21 cellular contexts compared by ENCODE assay signal in genomic region chr1:46646844-46647243, GRCh38. TPM values are rescaled to one million over a fixed set of nuclear protein-coding genes. Genes with fewer than 3 reads are reported as not detected.
DNase-seq lines count a peak whose midpoint lies in the region; TF ChIP-seq lines count a peak whose summit lies in the region.
"Had no signal": no experiment of that assay in that cellular context is flagged by ENCODE, and none has a peak within 500 bp of the region (broad histone marks: within the 10 kb centered on the region; RNA-seq: fewer than 3 reads in every experiment).

No MANE protein-coding gene starts in this region.

- peak; percentile 42 for DNase-seq in COLO829 (ENCODE audit: low spot score)
- DNase-seq in ELR (ENCODE audit: low read depth): peak; percentile 12
- DNase-seq in activated T-helper 1 cell treated with anti-CD3 and anti-CD28 coated beads, Interleukin-12 subunit alpha, Interleukin-12 subunit beta, Interleukin-2, Interleukin-4 antibody, amounts not matched to agents 30 ng/mL and 10 ng/mL and 1 ng/mL, durations not matched to agents 14 hours and 24 hours and 36 hours (ENCODE audit: low spot score): no peak
- peak; percentile 36 to 45 for DNase-seq in foreskin fibroblast
- no peak for DNase-seq in GM19238 (ENCODE audit: insufficient read length, low spot score)
- no peak for DNase-seq in ecto neural progenitor cell (ENCODE audit: low spot score)
- no peak for DNase-seq in DMS53 treated with DMSO at 0.1 percent for 48 hours (lab: John Stamatoyannopoulos, UW; ENCODE audit: unreplicated experiment)
- DNase-seq: ACHN, AML-193, DND-41, GDM1, Kasumi-1, MG63, NCI-H1048, NCI-H1436, NCI-H1930, NCI-H345, NCI-H524 treated with DMSO at 0.1 percent for 48 hours, RPMI8226, SHP77 treated with DMSO at 0.1 percent for 48 hours had no signal

- intact Hi-C loops in activated T-helper 1 cell treated with anti-CD3 and anti-CD28 coated beads, Interleukin-12 subunit alpha, Interleukin-12 subunit beta, Interleukin-2, Interleukin-4 antibody, amounts not matched to agents 30 ng/mL and 10 ng/mL and 1 ng/mL, durations not matched to agents 14 hours and 24 hours and 36 hours (cut with micrococcal nuclease): no loop called here

- peaks cover 8% of the 10 kb centered on the region for H3K4me1 Mint-ChIP-seq in activated T-helper 1 cell treated with anti-CD3 and anti-CD28 coated beads, Interleukin-12 subunit alpha, Interleukin-12 subunit beta, Interleukin-2, Interleukin-4 antibody, amounts not matched to agents 30 ng/mL and 10 ng/mL and 1 ng/mL, durations not matched to agents 14 hours and 24 hours and 36 hours (ENCODE audit: low read depth)
- H3K4me1 Mint-ChIP-seq: GM23338 had no signal

- no peak overlapping the region for H3K4me3 ChIP-seq in foreskin fibroblast (ENCODE audit: low read depth in 1 of 2, low read length in 2 of 2)
- H3K4me3 ChIP-seq: GM23338, MG63 had no signal

- no peaks in the 10 kb centered on the region for H3K27me3 Mint-ChIP-seq in activated T-helper 1 cell treated with anti-CD3 and anti-CD28 coated beads, Interleukin-12 subunit alpha, Interleukin-12 subunit beta, Interleukin-2, Interleukin-4 antibody, amounts not matched to agents 30 ng/mL and 10 ng/mL and 1 ng/mL, durations not matched to agents 14 hours and 24 hours and 36 hours (ENCODE audit: insufficient read depth)

- H3K36me3 Mint-ChIP-seq in activated T-helper 1 cell treated with anti-CD3 and anti-CD28 coated beads, Interleukin-12 subunit alpha, Interleukin-12 subunit beta, Interleukin-2, Interleukin-4 antibody, amounts not matched to agents 30 ng/mL and 10 ng/mL and 1 ng/mL, durations not matched to agents 14 hours and 24 hours and 36 hours (ENCODE audit: low read depth): peaks cover 44% of the 10 kb centered on the region

- no peak for TF ChIP-seq CTCF in foreskin fibroblast (IDR thresholded peaks at IDR 0.05; ENCODE audit: low read depth, low read length)

- no peak overlapping the region for H3K4me3 Mint-ChIP-seq in activated T-helper 1 cell treated with anti-CD3 and anti-CD28 coated beads, Interleukin-12 subunit alpha, Interleukin-12 subunit beta, Interleukin-2, Interleukin-4 antibody, amounts not matched to agents 30 ng/mL and 10 ng/mL and 1 ng/mL, durations not matched to agents 14 hours and 24 hours and 36 hours
- H3K4me3 Mint-ChIP-seq: GM23338 had no signal

- H3K9me3 Mint-ChIP-seq in activated T-helper 1 cell treated with anti-CD3 and anti-CD28 coated beads, Interleukin-12 subunit alpha, Interleukin-12 subunit beta, Interleukin-2, Interleukin-4 antibody, amounts not matched to agents 30 ng/mL and 10 ng/mL and 1 ng/mL, durations not matched to agents 14 hours and 24 hours and 36 hours: peaks cover 21% of the 10 kb centered on the region

- peak overlapping the region; percentile 19 for H3K27ac Mint-ChIP-seq in activated T-helper 1 cell treated with anti-CD3 and anti-CD28 coated beads, Interleukin-12 subunit alpha, Interleukin-12 subunit beta, Interleukin-2, Interleukin-4 antibody, amounts not matched to agents 30 ng/mL and 10 ng/mL and 1 ng/mL, durations not matched to agents 14 hours and 24 hours and 36 hours
- H3K27ac Mint-ChIP-seq: GM23338 had no signal

RNA-seq across cellular contexts. Expression of gene ATPAF1, which starts 21.3 kb away (rescaled TPM):
- total RNA-seq in activated T-helper 1 cell treated with anti-CD3 and anti-CD28 coated beads, Interleukin-12 subunit alpha, Interleukin-12 subunit beta, Interleukin-2, Interleukin-4 antibody, amounts not matched to agents 30 ng/mL and 10 ng/mL and 1 ng/mL, durations not matched to agents 14 hours and 24 hours and 36 hours: 40.9 and 46.3 TPM in 2 replicates

RNA-seq across cellular contexts. Expression of gene TEX38, which starts 24.8 kb away (rescaled TPM):
- 0.18 TPM in 1 of 2 replicates, not detected in the other for total RNA-seq in activated T-helper 1 cell treated with anti-CD3 and anti-CD28 coated beads, Interleukin-12 subunit alpha, Interleukin-12 subunit beta, Interleukin-2, Interleukin-4 antibody, amounts not matched to agents 30 ng/mL and 10 ng/mL and 1 ng/mL, durations not matched to agents 14 hours and 24 hours and 36 hours
- total RNA-seq: GM23338 had no signal

RNA-seq across cellular contexts. Expression of gene MOB3C, which starts 30.2 kb away (rescaled TPM):
- 16.9 and 17.0 TPM in 2 replicates for total RNA-seq in activated T-helper 1 cell treated with anti-CD3 and anti-CD28 coated beads, Interleukin-12 subunit alpha, Interleukin-12 subunit beta, Interleukin-2, Interleukin-4 antibody, amounts not matched to agents 30 ng/mL and 10 ng/mL and 1 ng/mL, durations not matched to agents 14 hours and 24 hours and 36 hours

RNA-seq across cellular contexts. Expression of gene MKNK1, which starts 42.8 kb away (rescaled TPM):
- total RNA-seq in activated T-helper 1 cell treated with anti-CD3 and anti-CD28 coated beads, Interleukin-12 subunit alpha, Interleukin-12 subunit beta, Interleukin-2, Interleukin-4 antibody, amounts not matched to agents 30 ng/mL and 10 ng/mL and 1 ng/mL, durations not matched to agents 14 hours and 24 hours and 36 hours: 48.7 TPM in 2 replicates

Comparison
In these comparisons a context has a peak if more than half of its experiments do, and no peak if none do; other contexts are left out.
1. DNase-seq: peak in COLO829 (single experiment), ELR (single experiment) and foreskin fibroblast (2 of 2); none in activated T-helper 1 cell treated with anti-CD3 and anti-CD28 coated beads, Interleukin-12 subunit alpha, Interleukin-12 subunit beta, Interleukin-2, Interleukin-4 antibody, amounts not matched to agents 30 ng/mL and 10 ng/mL and 1 ng/mL, durations not matched to agents 14 hours and 24 hours and 36 hours (single experiment), GM19238 (single experiment), ecto neural progenitor cell (single experiment) and DMS53 treated with DMSO at 0.1 percent for 48 hours (single experiment).